In genomic region chr6:49636368-49637332, GRCh38 we compare ENCODE assay signal across 27 cellular contexts. TPM values are rescaled to one million over a fixed set of nuclear protein-coding genes. Genes with fewer than 3 reads are reported as not detected.
"Had no signal": no experiment of that assay in that cellular context is flagged by ENCODE, and none has a peak within 500 bp of the region (broad histone marks: within the 10 kb centered on the region; RNA-seq: fewer than 3 reads in every experiment).

TSS of gene RHAG (minus strand) at chr6:49636839. CDS start at chr6:49636812, 27 bp downstream.

- ATAC-seq: left colon; left ventricle myocardium superior; stimulated activated naive B cell treated with anti-CD40 and anti-IgM and Interleukin-4, amounts not matched to agents 10 μg/mL and 1 μg/mL and 100 μg/mL, for 72 hours; stimulated activated naive CD8-positive, alpha-beta T cell treated with anti-CD3 and anti-CD28 coated beads, Interleukin-15, amount 100 ng/mL, for 72 hours; upper lobe of right lung had no signal

- H3K4me2 ChIP-seq: hepatocyte had no signal

- H3K4me1 ChIP-seq: esophagus squamous epithelium, sigmoid colon, testis, tibial nerve, upper lobe of right lung, vagina had no signal

- H3K27me3 Mint-ChIP-seq: naive B cell; stimulated activated naive B cell treated with anti-CD40 and anti-IgM and Interleukin-4, amounts not matched to agents 10 μg/mL and 1 μg/mL and 100 μg/mL, for 72 hours; stimulated activated naive CD8-positive, alpha-beta T cell treated with anti-CD3 and anti-CD28 coated beads, Interleukin-15, amount 100 ng/mL, for 72 hours had no signal

- H3K9me3 Mint-ChIP-seq: nephron; stimulated activated naive B cell treated with anti-CD40 and anti-IgM and Interleukin-4, amounts not matched to agents 10 μg/mL and 1 μg/mL and 100 μg/mL, for 72 hours; stimulated activated naive CD8-positive, alpha-beta T cell treated with anti-CD3 and anti-CD28 coated beads, Interleukin-15, amount 100 ng/mL, for 72 hours had no signal

- H2AFZ ChIP-seq: hepatocyte had no signal

- H3K36me3 Mint-ChIP-seq: naive B cell; stimulated activated naive B cell treated with anti-CD40 and anti-IgM and Interleukin-4, amounts not matched to agents 10 μg/mL and 1 μg/mL and 100 μg/mL, for 72 hours had no signal

- H3K27ac Mint-ChIP-seq: naive B cell; nephron; stimulated activated naive B cell treated with anti-CD40 and anti-IgM and Interleukin-4, amounts not matched to agents 10 μg/mL and 1 μg/mL and 100 μg/mL, for 72 hours; stimulated activated naive CD8-positive, alpha-beta T cell treated with anti-CD3 and anti-CD28 coated beads, Interleukin-15, amount 100 ng/mL, for 72 hours had no signal

- H3K27ac ChIP-seq: epithelial cell of prostate, esophagus squamous epithelium, hepatocyte, neutrophil, sigmoid colon, skin epidermis, testis, tibial nerve, upper lobe of right lung, vagina had no signal

- H3K9me3 ChIP-seq: esophagus squamous epithelium, neutrophil, sigmoid colon, testis, tibial nerve, upper lobe of right lung, vagina had no signal

- H3K27me3 ChIP-seq: esophagus squamous epithelium, hepatocyte, neutrophil, sigmoid colon, testis, tibial nerve, upper lobe of right lung, vagina had no signal

- H3K4me1 Mint-ChIP-seq: naive B cell; nephron; stimulated activated naive B cell treated with anti-CD40 and anti-IgM and Interleukin-4, amounts not matched to agents 10 μg/mL and 1 μg/mL and 100 μg/mL, for 72 hours; stimulated activated naive CD8-positive, alpha-beta T cell treated with anti-CD3 and anti-CD28 coated beads, Interleukin-15, amount 100 ng/mL, for 72 hours had no signal

- H3K4me3 Mint-ChIP-seq: naive B cell; nephron; stimulated activated naive B cell treated with anti-CD40 and anti-IgM and Interleukin-4, amounts not matched to agents 10 μg/mL and 1 μg/mL and 100 μg/mL, for 72 hours; stimulated activated naive CD8-positive, alpha-beta T cell treated with anti-CD3 and anti-CD28 coated beads, Interleukin-15, amount 100 ng/mL, for 72 hours had no signal

- DNase-seq: effector memory CD4-positive, alpha-beta T cell; esophagus squamous epithelium; foreskin fibroblast; left colon; left ventricle myocardium superior; mesenchymal stem cell; naive B cell; posterior cingulate gyrus; sigmoid colon; stimulated activated CD4-positive, alpha-beta T cell treated with anti-CD3 and anti-CD28 coated beads, Interleukin-2, amount 100 ng/mL, for 24 hours; stimulated activated CD4-positive, alpha-beta T cell treated with anti-CD3 and anti-CD28 coated beads, Interleukin-4, amount 100 ng/mL, for 4 hours; stimulated activated naive B cell treated with anti-CD40 and anti-IgM and Interleukin-4, amounts not matched to agents 10 μg/mL and 1 μg/mL and 100 μg/mL, for 72 hours; stimulated activated naive CD8-positive, alpha-beta T cell treated with anti-CD3 and anti-CD28 coated beads, Interleukin-15, amount 100 ng/mL, for 72 hours; testis; upper lobe of right lung had no signal

- H3K36me3 ChIP-seq: esophagus squamous epithelium, neutrophil, sigmoid colon, tibial nerve, upper lobe of right lung, vagina had no signal

- H3K79me2 ChIP-seq: hepatocyte had no signal

- H3K4me3 ChIP-seq: esophagus squamous epithelium, hepatocyte, lung, sigmoid colon, skin epidermis, testis, tibial nerve, upper lobe of right lung, vagina had no signal

RNA-seq across cellular contexts. Expression of gene RHAG, which starts in this region (rescaled TPM):
- total RNA-seq: hepatocyte, kidney epithelial cell, left colon, osteocyte, pulmonary artery endothelial cell, subcutaneous adipose tissue, testis, upper lobe of right lung had no signal
- polyA plus RNA-seq: hepatocyte, sigmoid colon had no signal
